ENCODE assay signal across 8 cellular contexts in genomic region chr4:71270901-71271300, GRCh38.
A peak's percentile ranks its signal among the peaks of the same experiment; 100 is the strongest.
DNase-seq lines count a peak whose midpoint lies in the region; ATAC-seq and TF ChIP-seq lines count a peak whose summit lies in the region.

No MANE protein-coding gene starts in this region.

- no peak overlapping the region for H3K4me3 ChIP-seq in astrocyte of the spinal cord (ENCODE audit: low read depth, low read length)

- H3K27ac Mint-ChIP-seq in neural crest cell (ENCODE audit: unreplicated experiment), result no peak overlapping the region

- peaks cover 52% of the 10 kb centered on the region for H3K4me1 Mint-ChIP-seq in neural crest cell

- no peaks in the 10 kb centered on the region for H3K27me3 Mint-ChIP-seq in neural crest cell (ENCODE audit: low read depth)

- peak; percentile 16 for DNase-seq in Caki2 (ENCODE audit: low read depth)
- peak; percentile 23 for DNase-seq in KBM-7
- peak; percentile 41 for DNase-seq in astrocyte of the spinal cord (ENCODE audit: low read depth, low spot score)
- peak; percentile 27 for DNase-seq in neural crest cell (ENCODE audit: low read depth, low spot score)
- DNase-seq in activated CD4-positive, CD25-positive, alpha-beta regulatory T cell treated with anti-CD3 and anti-CD28 coated beads, Interleukin-2, amount 50 U/mL, for 72 hours, result no peak
- DNase-seq in substantia nigra (lab: John Stamatoyannopoulos, UW), result no peak

- ATAC-seq in GM18870 (IDR thresholded peaks at IDR 0.05; ENCODE audit: unreplicated experiment), result peak; percentile 38
- ATAC-seq in HG03045 (IDR thresholded peaks at IDR 0.05; ENCODE audit: unreplicated experiment), result no peak

- H3K36me3 Mint-ChIP-seq in neural crest cell (ENCODE audit: low read depth), result peaks cover 3% of the 10 kb centered on the region

- peak; percentile 41 for TF ChIP-seq CTCF in astrocyte of the spinal cord (IDR thresholded peaks at IDR 0.05; ENCODE audit: low read depth, low read length)
- peak; percentile 57 for TF ChIP-seq CTCF in neural crest cell (conservative IDR thresholded peaks at IDR 0.05)

- in situ Hi-C loops in Caki2 (cut with HindIII; ENCODE audit: low pct_unique_long_range_greater_than_20kb, low sequenced_read_pairs) (no loop called here), KBM-7 (cut with MboI; ENCODE audit: low pct_unique_long_range_greater_than_20kb, low sequenced_read_pairs) (no loop called here), astrocyte of the spinal cord (cut with HindIII; ENCODE audit: low sequenced_read_pairs) (no loop called here)

- H3K9me3 Mint-ChIP-seq in neural crest cell, result peaks cover 3% of the 10 kb centered on the region

- H3K4me3 Mint-ChIP-seq in neural crest cell, result no peak overlapping the region

- no peak overlapping the region for H3K27ac ChIP-seq in substantia nigra (ENCODE audit: low read depth, low read length, poor library complexity, severe bottlenecking)

Comparison
In these comparisons a context has a peak if more than half of its experiments do, and no peak if none do; other contexts are left out.
1. DNase-seq: peak in Caki2 (single experiment), KBM-7 (single experiment), astrocyte of the spinal cord (single experiment) and neural crest cell (single experiment); none in activated CD4-positive, CD25-positive, alpha-beta regulatory T cell treated with anti-CD3 and anti-CD28 coated beads, Interleukin-2, amount 50 U/mL, for 72 hours (single experiment) and substantia nigra (0 of 49).